ENCODE assay signal across 1 cellular context in genomic region chr14:22980672-22981089, GRCh38.
A peak's percentile ranks its signal among the peaks of the same experiment; 100 is the strongest.
TF ChIP-seq lines count a peak whose summit lies in the region.

No MANE protein-coding gene starts in this region.

TF ChIP-seq in HepG2, 621 proteins besides CTCF, POLR2A, EP300 and RAD21 (continues in another document):
- no peak for TF ChIP-seq TRIM24 (CRISPR knock-in tag; IDR thresholded peaks at IDR 0.05)
- TF ChIP-seq ZNF546 (CRISPR knock-in tag; conservative IDR thresholded peaks at IDR 0.05), result no peak
- peak; percentile 31 for TF ChIP-seq SKI (IDR thresholded peaks at IDR 0.05; ENCODE audit: partially characterized antibody)
- no peak for TF ChIP-seq SRY (CRISPR knock-in tag; IDR thresholded peaks at IDR 0.05)
- no peak for TF ChIP-seq RFX3 (CRISPR knock-in tag; IDR thresholded peaks at IDR 0.05)
- no peak for TF ChIP-seq SNAPC5 (CRISPR knock-in tag; IDR thresholded peaks at IDR 0.05; ENCODE audit: borderline replicate concordance)
- TF ChIP-seq NR2F2 (IDR thresholded peaks at IDR 0.05; ENCODE audit: borderline replicate concordance, low read depth), result no peak
- TF ChIP-seq HDAC2 (CRISPR knock-in tag; IDR thresholded peaks at IDR 0.05), result peak; percentile 61; the same call in 1 of the 2 replicates
- peak; percentile 10; the same call in 1 of the 2 replicates for TF ChIP-seq SMAD9 (CRISPR knock-in tag; IDR thresholded peaks at IDR 0.05)
- TF ChIP-seq BCL6 (CRISPR knock-in tag; IDR thresholded peaks at IDR 0.05), result peak; percentile 41; the same call in 1 of the 2 replicates
- TF ChIP-seq ETV6 (CRISPR knock-in tag; conservative IDR thresholded peaks at IDR 0.05), result 0 out of 2 replicates have a peak, but pooled peaks have one; percentile 3
- TF ChIP-seq ZNF781 (CRISPR knock-in tag; IDR thresholded peaks at IDR 0.05; ENCODE audit: borderline replicate concordance, not compliant biosample characterization), result no peak
- TF ChIP-seq RELA (CRISPR knock-in tag; IDR thresholded peaks at IDR 0.05), result no peak; the same call in 1 of the 2 replicates
- no peak for TF ChIP-seq PLSCR1 (CRISPR knock-in tag; IDR thresholded peaks at IDR 0.05; ENCODE audit: borderline replicate concordance)
- TF ChIP-seq NCOA2 (CRISPR knock-in tag; IDR thresholded peaks at IDR 0.05), result peak; percentile 77
- no peak for TF ChIP-seq FOXO4 (CRISPR knock-in tag; conservative IDR thresholded peaks at IDR 0.05)
- 0 out of 2 replicates have a peak, but pooled peaks have one; percentile 10 for TF ChIP-seq MIXL1 (CRISPR knock-in tag; IDR thresholded peaks at IDR 0.05)
- no peak for TF ChIP-seq PHF21A (CRISPR knock-in tag; IDR thresholded peaks at IDR 0.05)
- TF ChIP-seq ZNF432 (CRISPR knock-in tag; IDR thresholded peaks at IDR 0.05; ENCODE audit: borderline replicate concordance), result no peak
- TF ChIP-seq SP5 (CRISPR knock-in tag; IDR thresholded peaks at IDR 0.05; ENCODE audit: borderline replicate concordance, low read depth), result peak; percentile 89
- no peak for TF ChIP-seq BRCA1 (CRISPR knock-in tag; IDR thresholded peaks at IDR 0.05)
- peak; percentile 11; the same call in 1 of the 2 replicates for TF ChIP-seq ZSCAN25 (CRISPR knock-in tag; IDR thresholded peaks at IDR 0.05)
- no peak for TF ChIP-seq AFF4 (CRISPR knock-in tag; IDR thresholded peaks at IDR 0.05)
- TF ChIP-seq ZNF768 (CRISPR knock-in tag; IDR thresholded peaks at IDR 0.05), result no peak; the same call in 1 of the 2 replicates
- TF ChIP-seq FOXP1 (IDR thresholded peaks at IDR 0.05), result no peak
- TF ChIP-seq FOXP1 (CRISPR knock-in tag; IDR thresholded peaks at IDR 0.05), result 0 out of 2 replicates have a peak, but pooled peaks have one; percentile 10
- peak; percentile 15; the same call in 1 of the 2 replicates for TF ChIP-seq CEBPG (CRISPR knock-in tag; IDR thresholded peaks at IDR 0.05)
- TF ChIP-seq LRRFIP1 (CRISPR knock-in tag; conservative IDR thresholded peaks at IDR 0.05), result 0 out of 2 replicates have a peak, but pooled peaks have one; percentile 14
- no peak for TF ChIP-seq ZBTB8A (CRISPR knock-in tag; IDR thresholded peaks at IDR 0.05; ENCODE audit: borderline replicate concordance, low read depth)
- no peak for TF ChIP-seq THAP7 (CRISPR knock-in tag; IDR thresholded peaks at IDR 0.05)
- no peak for TF ChIP-seq ZMYM2 (CRISPR knock-in tag; IDR thresholded peaks at IDR 0.05)
- peak; percentile 20; the same call in 1 of the 2 replicates for TF ChIP-seq HMG20A (CRISPR knock-in tag; IDR thresholded peaks at IDR 0.05; ENCODE audit: borderline replicate concordance)
- TF ChIP-seq KLF9 (CRISPR knock-in tag; IDR thresholded peaks at IDR 0.05; ENCODE audit: low read depth), result no peak
- TF ChIP-seq ZBTB7B (CRISPR knock-in tag; IDR thresholded peaks at IDR 0.05), result peak; percentile 93
- peak; percentile 74; the same call in 1 of the 2 replicates for TF ChIP-seq TGIF2 (CRISPR knock-in tag; IDR thresholded peaks at IDR 0.05)
- TF ChIP-seq ZNF503 (CRISPR knock-in tag; IDR thresholded peaks at IDR 0.05), result no peak
- peak; percentile 57; the same call in 1 of the 2 replicates for TF ChIP-seq TFAP4 (IDR thresholded peaks at IDR 0.05; ENCODE audit: borderline replicate concordance, low read depth)
- no peak; the same call in 1 of the 2 replicates for TF ChIP-seq HINFP (CRISPR knock-in tag; IDR thresholded peaks at IDR 0.05; ENCODE audit: low read depth)
- peak; percentile 94 for TF ChIP-seq ZNF281 (CRISPR knock-in tag; IDR thresholded peaks at IDR 0.05; ENCODE audit: borderline replicate concordance)
- peak; percentile 86 for TF ChIP-seq SPEN (CRISPR knock-in tag; IDR thresholded peaks at IDR 0.05; ENCODE audit: low read depth)
- no peak for TF ChIP-seq ZNF776 (CRISPR knock-in tag; IDR thresholded peaks at IDR 0.05)
- 0 out of 2 replicates have a peak, but pooled peaks have one; percentile 79 for TF ChIP-seq PAWR (CRISPR knock-in tag; IDR thresholded peaks at IDR 0.05; ENCODE audit: borderline replicate concordance)
- no peak for TF ChIP-seq ZNF382 (CRISPR knock-in tag; IDR thresholded peaks at IDR 0.05; ENCODE audit: borderline replicate concordance)
- TF ChIP-seq ZNF652 (CRISPR knock-in tag; IDR thresholded peaks at IDR 0.05; ENCODE audit: borderline replicate concordance, low read depth), result no peak
